9 cellular contexts compared by ENCODE assay signal in genomic region chr1:98045211-98046030, GRCh38.
DNase-seq lines count a peak whose midpoint lies in the region; ATAC-seq, FAIRE-seq and TF ChIP-seq lines count a peak whose summit lies in the region.
"Had no signal": no experiment of that assay in that cellular context is flagged by ENCODE, and none has a peak within 500 bp of the region (broad histone marks: within the 10 kb centered on the region; RNA-seq: fewer than 3 reads in every experiment).

No MANE protein-coding gene starts in this region.

- intact Hi-C loops in kidney (cut with DNase I): no loop called here

- no peaks in the 10 kb centered on the region for H3K9me3 ChIP-seq in AG04450 (ENCODE audit: control insufficient read depth, insufficient read depth, low read length)
- H3K9me3 ChIP-seq in HUES64 (ENCODE audit: insufficient read depth, low read depth, low read length): no peaks in the 10 kb centered on the region
- no peaks in the 10 kb centered on the region for H3K9me3 ChIP-seq in kidney (ENCODE audit: control insufficient read depth in 1 of 2, low read length in 2 of 2)

- FAIRE-seq in kidney (lab: Jason Lieb, UNC): no peak
- FAIRE-seq: GM18507 had no signal

- TF ChIP-seq CTCF in AG04450 (IDR thresholded peaks at IDR 0.05; ENCODE audit: low read depth, low read length): no peak
- TF ChIP-seq CTCF in brain microvascular endothelial cell (IDR thresholded peaks at IDR 0.05; ENCODE audit: low read depth, low read length, missing control alignments): no peak
- no peak for TF ChIP-seq CTCF in kidney (IDR thresholded peaks at IDR 0.05; ENCODE audit: borderline replicate concordance, extremely low read depth, insufficient read depth)

- H3K27me3 ChIP-seq in AG04450 (ENCODE audit: control insufficient read depth, insufficient read depth, low read length) (no peaks in the 10 kb centered on the region), HUES64 (ENCODE audit: insufficient read depth, low read length) (peaks cover 80% of the 10 kb centered on the region), brain microvascular endothelial cell (replicated peaks) (no peaks in the 10 kb centered on the region)

- no peaks in the 10 kb centered on the region for H3K36me3 ChIP-seq in HUES64 (ENCODE audit: insufficient read depth, low read length)
- H3K36me3 ChIP-seq in brain microvascular endothelial cell (replicated peaks): no peaks in the 10 kb centered on the region
- no peaks in the 10 kb centered on the region for H3K36me3 ChIP-seq in kidney (ENCODE audit: control insufficient read depth in 1 of 2, insufficient read depth in 2 of 2, low read length in 2 of 2)

- H3K9ac ChIP-seq in HUES64 (ENCODE audit: low read depth, low read length): no peak overlapping the region
- no peak overlapping the region for H3K9ac ChIP-seq in kidney (ENCODE audit: low read length in 2 of 2)

- under 1% methylated on average over 70 of the region's 70 CpGs for WGBS in HUES64

- POLR2A ChIA-PET in AG04450 (lab: Yijun Ruan, JAX): no interaction called here

- in situ Hi-C loops in brain microvascular endothelial cell (cut with HindIII; ENCODE audit: low pct_ligation_motif_present, low sequenced_read_pairs): no loop called here

- H3K4me3 ChIP-seq in AG04450 (ENCODE audit: low read depth, low read length) (peak overlapping the region; percentile 85), HUES64 (ENCODE audit: low read length) (peak overlapping the region; percentile 60), brain microvascular endothelial cell (ENCODE audit: low read depth, low read length) (peak overlapping the region; percentile 85), kidney (ENCODE audit: low read length in 2 of 2) (peak overlapping the region in 1 of 2 donors; percentile 20)

- DNase-seq in AG04450 (ENCODE audit: low read depth, low spot score): no peak
- DNase-seq in brain microvascular endothelial cell: peak; percentile 42
- peak; percentile 53 for DNase-seq in kidney
- no peak for DNase-seq in KG1 (lab: John Stamatoyannopoulos, UW)

- peak overlapping the region; percentile 59 for H3K27ac ChIP-seq in AG04450 (ENCODE audit: low read depth, low read length)
- no peak overlapping the region for H3K27ac ChIP-seq in HUES64 (ENCODE audit: low read depth, low read length)
- no peak overlapping the region for H3K27ac ChIP-seq in brain microvascular endothelial cell
- no peak overlapping the region for H3K27ac ChIP-seq in kidney (ENCODE audit: low read depth in 2 of 2, low read length in 2 of 2)
- H3K27ac ChIP-seq in temporal lobe (ENCODE audit: low read depth, low read length): peak overlapping the region; percentile 45

- no peak for ATAC-seq in GM18517 (IDR thresholded peaks at IDR 0.05; ENCODE audit: unreplicated experiment)
- ATAC-seq in GM21423 (IDR thresholded peaks at IDR 0.05; ENCODE audit: unreplicated experiment): no peak

- H3K4me1 ChIP-seq in HUES64 (ENCODE audit: insufficient read depth, low read length) (peaks cover 26% of the 10 kb centered on the region), kidney (ENCODE audit: control insufficient read depth in 1 of 2, insufficient read depth in 1 of 2, low read depth in 1 of 2, low read length in 2 of 2) (peaks cover 7 to 9% of the 10 kb centered on the region in 2 donors)

- CTCF ChIA-PET in AG04450 (lab: Charles Lee): interaction anchor here (1.3 to 4.4 kb wide), 2 partner anchors 423 kb away, joined by 4 to 44 read pairs; no protein-coding TSS in a partner anchor

Comparison
In these comparisons a context has a peak if more than half of its experiments do, and no peak if none do; other contexts are left out.
1. DNase-seq: peak in brain microvascular endothelial cell (single experiment) and kidney (single experiment); none in AG04450 (single experiment) and KG1 (single experiment).
2. H3K27ac ChIP-seq: peak in AG04450 (single experiment) and temporal lobe (single experiment); none in HUES64 (single experiment), brain microvascular endothelial cell (single experiment) and kidney (0 of 2).